20 cellular contexts compared by ENCODE assay signal in the genomic region with DNA sequence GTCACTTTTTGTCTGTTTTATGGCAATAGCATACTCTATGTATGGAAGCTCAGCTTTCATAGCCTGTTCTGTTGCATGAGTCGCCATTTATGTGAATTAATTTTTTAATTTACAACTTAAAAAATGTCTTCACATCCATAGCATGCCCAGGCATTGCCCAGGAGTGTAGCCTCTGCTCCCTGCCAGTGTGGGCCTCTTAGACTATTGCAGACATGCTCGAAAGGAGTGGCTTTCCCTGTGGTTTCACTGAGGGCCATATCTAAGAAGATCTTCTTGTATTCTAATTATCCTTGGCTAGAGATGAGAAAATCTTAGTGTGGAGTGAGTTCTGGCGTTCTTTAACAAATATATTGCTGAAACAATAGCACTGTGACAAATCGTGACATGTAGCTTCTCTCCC. TPM values are rescaled to one million over a fixed set of nuclear protein-coding genes. Genes with fewer than 3 reads are reported as not detected.
DNase-seq lines count a peak whose midpoint lies in the region; ATAC-seq, FAIRE-seq and TF ChIP-seq lines count a peak whose summit lies in the region.
"Had no signal": no experiment of that assay in that cellular context is flagged by ENCODE, and none has a peak within 500 bp of the region (broad histone marks: within the 10 kb centered on the region; RNA-seq: fewer than 3 reads in every experiment).

No MANE protein-coding gene starts in this region.

- TF ChIP-seq CTCF in cardiac muscle cell (IDR thresholded peaks at IDR 0.05; ENCODE audit: low read depth, low read length) (no peak), foreskin keratinocyte (conservative IDR thresholded peaks at IDR 0.05) (no peak), Calu3 (IDR thresholded peaks at IDR 0.05; ENCODE audit: unreplicated experiment) (no peak)

- H3K9me3 ChIP-seq in cardiac muscle cell (ENCODE audit: low read depth) = no peaks in the 10 kb centered on the region
- H3K9me3 ChIP-seq in right cardiac atrium (ENCODE audit: control insufficient read depth, low read length) = no peaks in the 10 kb centered on the region
- H3K9me3 ChIP-seq in SJCRH30 (replicated peaks) = no peaks in the 10 kb centered on the region
- H3K9me3 ChIP-seq: BE2C had no signal

- no TSS peak for BruUV-seq in Calu3 (replicated peaks; lab: Mats Ljungman, UMichigan)

- H3K27ac Mint-ChIP-seq in activated T-helper 2 cell treated with anti-CD3 and anti-CD28 coated beads, Interferon-gamma antibody, Interleukin-2, Interleukin-4, amounts not matched to agents 10 μg/mL and 5 μg/mL and 100 μg/mL, durations not matched to agents 14 hours and 24 hours and 36 hours = peak overlapping the region; percentile 56
- no peak overlapping the region for H3K27ac Mint-ChIP-seq in Calu3 (ENCODE audit: unreplicated experiment)
- H3K27ac Mint-ChIP-seq: CD4-positive, CD25-positive, alpha-beta regulatory T cell had no signal

- DNase-seq in cardiac muscle cell (ENCODE audit: low read depth in 1 of 2, low spot score in 1 of 2) (no peak), right cardiac atrium (no peak), foreskin keratinocyte (peak; percentile 47 to 57), Calu3 (no peak), RCC 7860 (ENCODE audit: low spot score) (no peak), SJCRH30 (no peak)
- no peak for DNase-seq in activated T-helper 2 cell treated with anti-CD3 and anti-CD28 coated beads, Interferon-gamma antibody, Interleukin-2, Interleukin-4, amounts not matched to agents 10 μg/mL and 5 μg/mL and 100 μg/mL, durations not matched to agents 14 hours and 24 hours and 36 hours (ENCODE audit: low spot score)
- DNase-seq: BE2C; CD4-positive, CD25-positive, alpha-beta regulatory T cell; DMS79; Kasumi-1; MG63; NCI-H1694 treated with DMSO at 0.1 percent for 48 hours; NCI-H2081 treated with DMSO at 0.1 percent for 48 hours; NCI-H2171 treated with DMSO at 0.1 percent for 48 hours; NCI-H526; OCI-M1; SHP77 had no signal

- H3K27me3 Mint-ChIP-seq in activated T-helper 2 cell treated with anti-CD3 and anti-CD28 coated beads, Interferon-gamma antibody, Interleukin-2, Interleukin-4, amounts not matched to agents 10 μg/mL and 5 μg/mL and 100 μg/mL, durations not matched to agents 14 hours and 24 hours and 36 hours (ENCODE audit: low read depth) = no peaks in the 10 kb centered on the region
- no peaks in the 10 kb centered on the region for H3K27me3 Mint-ChIP-seq in Calu3 (ENCODE audit: unreplicated experiment)
- H3K27me3 Mint-ChIP-seq: CD4-positive, CD25-positive, alpha-beta regulatory T cell had no signal

- peaks cover 90% of the 10 kb centered on the region for H3K36me3 Mint-ChIP-seq in activated T-helper 2 cell treated with anti-CD3 and anti-CD28 coated beads, Interferon-gamma antibody, Interleukin-2, Interleukin-4, amounts not matched to agents 10 μg/mL and 5 μg/mL and 100 μg/mL, durations not matched to agents 14 hours and 24 hours and 36 hours (ENCODE audit: low read depth)
- H3K36me3 Mint-ChIP-seq in Calu3 (ENCODE audit: insufficient read depth, unreplicated experiment) = peaks cover 4% of the 10 kb centered on the region

- no peak overlapping the region for H3K4me3 Mint-ChIP-seq in activated T-helper 2 cell treated with anti-CD3 and anti-CD28 coated beads, Interferon-gamma antibody, Interleukin-2, Interleukin-4, amounts not matched to agents 10 μg/mL and 5 μg/mL and 100 μg/mL, durations not matched to agents 14 hours and 24 hours and 36 hours (ENCODE audit: low read depth)
- H3K4me3 Mint-ChIP-seq in Calu3 (ENCODE audit: low read depth, unreplicated experiment) = no peak overlapping the region
- H3K4me3 Mint-ChIP-seq: CD4-positive, CD25-positive, alpha-beta regulatory T cell had no signal

- intact Hi-C loops in right cardiac atrium (cut with DNase I) = no loop called here
- intact Hi-C loops in activated T-helper 2 cell treated with anti-CD3 and anti-CD28 coated beads, Interferon-gamma antibody, Interleukin-2, Interleukin-4, amounts not matched to agents 10 μg/mL and 5 μg/mL and 100 μg/mL, durations not matched to agents 14 hours and 24 hours and 36 hours (cut with micrococcal nuclease) = no loop called here
- intact Hi-C loops in Calu3 (cut with micrococcal nuclease; ENCODE audit: unreplicated experiment) = no loop called here

- H3K9me3 Mint-ChIP-seq in activated T-helper 2 cell treated with anti-CD3 and anti-CD28 coated beads, Interferon-gamma antibody, Interleukin-2, Interleukin-4, amounts not matched to agents 10 μg/mL and 5 μg/mL and 100 μg/mL, durations not matched to agents 14 hours and 24 hours and 36 hours = no peaks in the 10 kb centered on the region
- H3K9me3 Mint-ChIP-seq in Calu3 (ENCODE audit: low read depth, unreplicated experiment) = no peaks in the 10 kb centered on the region
- H3K9me3 Mint-ChIP-seq: CD4-positive, CD25-positive, alpha-beta regulatory T cell had no signal

- H3K4me1 ChIP-seq in cardiac muscle cell (ENCODE audit: low read depth) = peaks cover 50% of the 10 kb centered on the region
- peaks cover 1% of the 10 kb centered on the region for H3K4me1 ChIP-seq in right cardiac atrium (ENCODE audit: control insufficient read depth, insufficient read depth, low read length)
- peaks cover 27% of the 10 kb centered on the region for H3K4me1 ChIP-seq in foreskin keratinocyte
- H3K4me1 ChIP-seq in SJCRH30 = peaks cover 11% of the 10 kb centered on the region

- H3K27ac ChIP-seq in cardiac muscle cell (peak overlapping the region; percentile 83), right cardiac atrium (ENCODE audit: low read length) (no peak overlapping the region), foreskin keratinocyte (no peak overlapping the region), SJCRH30 (no peak overlapping the region)
- H3K27ac ChIP-seq: SK-N-MC had no signal

- ATAC-seq in right cardiac atrium (no peak), foreskin keratinocyte (no peak)

- H3K27me3 ChIP-seq in cardiac muscle cell (no peaks in the 10 kb centered on the region), right cardiac atrium (ENCODE audit: control insufficient read depth, insufficient read depth) (no peaks in the 10 kb centered on the region), foreskin keratinocyte (no peaks in the 10 kb centered on the region), SJCRH30 (no peaks in the 10 kb centered on the region)
- H3K27me3 ChIP-seq: BE2C, MG63 had no signal

- no peak for FAIRE-seq in RCC 7860 (lab: Jason Lieb, UNC)
- FAIRE-seq: GM19239 had no signal

- WGBS in right cardiac atrium = 96% methylated on average over 4 of the region's 4 CpGs

- H3K4me3 ChIP-seq in cardiac muscle cell = no peak overlapping the region
- no peak overlapping the region for H3K4me3 ChIP-seq in right cardiac atrium (ENCODE audit: low read length)
- H3K4me3 ChIP-seq in SJCRH30 = no peak overlapping the region
- H3K4me3 ChIP-seq: MG63, SK-N-MC had no signal

- H3K36me3 ChIP-seq in cardiac muscle cell = peaks cover 26% of the 10 kb centered on the region
- H3K36me3 ChIP-seq in SJCRH30 = peaks cover 19% of the 10 kb centered on the region

- peaks cover 33% of the 10 kb centered on the region for H3K4me1 Mint-ChIP-seq in activated T-helper 2 cell treated with anti-CD3 and anti-CD28 coated beads, Interferon-gamma antibody, Interleukin-2, Interleukin-4, amounts not matched to agents 10 μg/mL and 5 μg/mL and 100 μg/mL, durations not matched to agents 14 hours and 24 hours and 36 hours (ENCODE audit: low read depth)
- peaks cover 19% of the 10 kb centered on the region for H3K4me1 Mint-ChIP-seq in Calu3 (ENCODE audit: low read depth, unreplicated experiment)

- CTCF ChIA-PET in Calu3 (lab: Charles Lee) = interaction anchor here (0.9 kb wide), 1 partner anchor 20 kb away, joined by 3 read pairs; no protein-coding TSS in a partner anchor

RNA-seq across cellular contexts. Expression of a gene that starts 35.3 kb away (rescaled TPM):
- total RNA-seq in cardiac muscle cell (145 and 174 TPM in 2 replicates), right cardiac atrium (100 to 1,000 TPM; 102 to 141 (median 134) TPM), foreskin keratinocyte (54.7 and 60.3 TPM in 2 replicates), Calu3 (2022) (193 and 205 TPM in 2 replicates)
- polyA plus RNA-seq in cardiac muscle cell (222 and 264 TPM in 2 replicates), right cardiac atrium (216 TPM), foreskin keratinocyte (82.9 and 94.6 TPM in 2 replicates)
- total RNA-seq in activated T-helper 2 cell treated with anti-CD3 and anti-CD28 coated beads, Interferon-gamma antibody, Interleukin-2, Interleukin-4, amounts not matched to agents 10 μg/mL and 5 μg/mL and 100 μg/mL, durations not matched to agents 14 hours and 24 hours and 36 hours = 72.0 and 73.8 TPM in 2 replicates
- total RNA-seq in SJCRH30 (2014; rRNA removed; shearing (Covaris generic)) = 25.5 TPM in 2 replicates

RNA-seq across cellular contexts. Expression of a gene that starts 37.3 kb away (rescaled TPM):
- 37.7 and 51.9 TPM in 2 replicates for total RNA-seq in cardiac muscle cell
- polyA plus RNA-seq in cardiac muscle cell = 32.3 and 42.9 TPM in 2 replicates
- total RNA-seq in right cardiac atrium = 10 to 100 TPM; 12.2 to 20.2 (median 14.6) TPM
- polyA plus RNA-seq in right cardiac atrium = 4.2 TPM
- 124 and 139 TPM in 2 replicates for total RNA-seq in activated T-helper 2 cell treated with anti-CD3 and anti-CD28 coated beads, Interferon-gamma antibody, Interleukin-2, Interleukin-4, amounts not matched to agents 10 μg/mL and 5 μg/mL and 100 μg/mL, durations not matched to agents 14 hours and 24 hours and 36 hours
- 37.6 and 49.7 TPM in 2 replicates for total RNA-seq in foreskin keratinocyte
- 14.0 and 15.8 TPM in 2 replicates for polyA plus RNA-seq in foreskin keratinocyte
- total RNA-seq in Calu3 (2022) = 75.8 and 84.6 TPM in 2 replicates
- total RNA-seq in SJCRH30 (2014; rRNA removed; shearing (Covaris generic)) = 37.9 and 41.4 TPM in 2 replicates

Comparison
In these comparisons a context has a peak if more than half of its experiments do, and no peak if none do; other contexts are left out.
1. DNase-seq: peak in foreskin keratinocyte (2 of 2); none in cardiac muscle cell (0 of 2), right cardiac atrium (0 of 3), activated T-helper 2 cell treated with anti-CD3 and anti-CD28 coated beads, Interferon-gamma antibody, Interleukin-2, Interleukin-4, amounts not matched to agents 10 μg/mL and 5 μg/mL and 100 μg/mL, durations not matched to agents 14 hours and 24 hours and 36 hours (single experiment), Calu3 (single experiment), RCC 7860 (single experiment) and SJCRH30 (0 of 2).